Comparison of ENCODE assay signal across 31 cellular contexts in the genomic region with DNA sequence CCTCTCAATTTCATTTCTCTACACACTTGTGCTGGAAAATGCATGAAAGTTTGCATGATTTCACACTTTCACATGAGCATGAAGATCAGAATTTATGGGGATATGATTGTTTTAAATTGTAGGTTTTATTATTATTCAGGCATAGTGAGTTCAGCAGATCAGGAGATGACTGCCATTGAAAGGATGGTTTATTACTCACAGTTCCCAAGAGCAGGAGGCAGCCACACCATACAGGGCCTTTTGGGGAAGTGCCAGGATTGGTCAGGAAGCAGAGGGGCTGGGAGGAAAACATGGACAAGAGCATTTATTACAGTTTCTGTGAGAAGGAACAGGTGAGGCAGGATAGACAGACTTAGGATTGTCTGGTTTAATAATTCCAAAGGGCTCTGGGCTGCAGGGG.
"Had no signal": no experiment of that assay in that cellular context is flagged by ENCODE, and none has a peak within 500 bp of the region (broad histone marks: within the 10 kb centered on the region; RNA-seq: fewer than 3 reads in every experiment).

No MANE protein-coding gene starts in this region.

- H3K4me3 ChIP-seq: esophagus muscularis mucosa, gastrocnemius medialis, heart left ventricle had no signal

- H3K27me3 Mint-ChIP-seq: activated B cell treated with CpG ODN at 0.5 μM for 24 hours had no signal

- DNase-seq: activated B cell treated with CpG ODN at 0.5 μM for 24 hours; activated CD4-positive, alpha-beta T cell treated with anti-CD3 and anti-CD28 coated beads for 48 hours; activated CD4-positive, alpha-beta T cell treated with anti-CD3 and anti-CD28 coated beads, Interleukin-2, amount 50 U/mL, for 1 hour; activated CD4-positive, alpha-beta T cell treated with anti-CD3 and anti-CD28 coated beads, Interleukin-2, amount 50 U/mL, for 48 hours; activated CD8-positive, alpha-beta memory T cell treated with anti-CD3 and anti-CD28 coated beads for 24 hours; activated CD8-positive, alpha-beta T cell treated with anti-CD3 and anti-CD28 coated beads for 36 hours; activated effector memory CD4-positive, alpha-beta T cell treated with Interleukin-2 at 50 U/mL for 16 hours; activated gamma-delta T cell treated with Interleukin-2 at 50 U/mL for 16 hours; activated naive CD4-positive, alpha-beta T cell treated with anti-CD3 and anti-CD28 coated beads, Interleukin-2, amount 50 U/mL, for 16 hours; activated naive CD4-positive, alpha-beta T cell treated with Interleukin-2 at 50 U/mL for 16 hours; activated T-cell treated with anti-CD3 and anti-CD28 coated beads, Interleukin-2, amount 50 U/mL, for 4 hours; amniotic stem cell; anterior cingulate cortex; brain microvascular endothelial cell; caudate nucleus; cortex of kidney; dermis blood vessel endothelial cell; effector CD4-positive, alpha-beta T cell; effector memory CD8-positive, alpha-beta T cell; erythroblast; foreskin keratinocyte; gastrocnemius medialis; glutamatergic neuron; heart left ventricle; T1000; WERI-Rb-1 had no signal

- H3K36me3 ChIP-seq: brain microvascular endothelial cell, esophagus muscularis mucosa, gastrocnemius medialis, heart left ventricle, WERI-Rb-1 had no signal

- H3K4me3 Mint-ChIP-seq: activated B cell treated with CpG ODN at 0.5 μM for 24 hours; activated CD8-positive, alpha-beta T cell treated with anti-CD3 and anti-CD28 coated beads for 36 hours; activated naive CD8-positive, alpha-beta T cell; activated T-cell treated with anti-CD3 and anti-CD28 coated beads, Interleukin-2, amount 50 U/mL, for 4 hours; activated T-helper 17 cell treated with anti-CD3 and anti-CD28 coated beads, Interleukin-2, amount 50 U/mL, for 72 hours; effector memory CD8-positive, alpha-beta T cell; T-helper 2 cell treated with Interferon-gamma antibody and Interleukin-4, amounts not matched to agents 5 μg/mL and 100 μg/mL, for 36 hours had no signal

- H3K9me3 ChIP-seq: gastrocnemius medialis had no signal

- H3K27ac Mint-ChIP-seq: activated B cell treated with CpG ODN at 0.5 μM for 24 hours; activated CD8-positive, alpha-beta T cell treated with anti-CD3 and anti-CD28 coated beads for 36 hours; activated naive CD8-positive, alpha-beta T cell; activated T-helper 17 cell treated with anti-CD3 and anti-CD28 coated beads, Interleukin-2, amount 50 U/mL, for 72 hours; effector memory CD8-positive, alpha-beta T cell; T-helper 2 cell treated with Interferon-gamma antibody and Interleukin-4, amounts not matched to agents 5 μg/mL and 100 μg/mL, for 36 hours had no signal

- H3K4me1 ChIP-seq: gastrocnemius medialis had no signal

- H3K4me1 Mint-ChIP-seq: activated B cell treated with CpG ODN at 0.5 μM for 24 hours; activated T-helper 17 cell treated with anti-CD3 and anti-CD28 coated beads, Interleukin-2, amount 50 U/mL, for 72 hours had no signal

- H3K36me3 Mint-ChIP-seq: activated naive CD8-positive, alpha-beta T cell had no signal

- H3K27ac ChIP-seq: brain microvascular endothelial cell, esophagus muscularis mucosa, foreskin keratinocyte, gastrocnemius medialis, heart left ventricle had no signal

- H3K27me3 ChIP-seq: brain microvascular endothelial cell, esophagus muscularis mucosa, foreskin keratinocyte, gastrocnemius medialis, heart left ventricle had no signal

- ATAC-seq: activated CD4-positive, CD25-positive, alpha-beta regulatory T cell treated with anti-CD3 and anti-CD28 coated beads, Interleukin-2, amount 50 U/mL, for 24 hours; activated CD8-positive, alpha-beta T cell treated with anti-CD3 and anti-CD28 coated beads for 36 hours; activated T-cell treated with anti-CD3 and anti-CD28 coated beads, Interleukin-2, amount 50 U/mL, for 4 hours; activated T-helper 17 cell treated with anti-CD3 and anti-CD28 coated beads, Interleukin-2, amount 50 U/mL, for 72 hours; effector memory CD8-positive, alpha-beta T cell; foreskin keratinocyte; gastrocnemius medialis; heart left ventricle had no signal
